Comparison of ENCODE assay signal across 25 cellular contexts in genomic region chr5:77073667-77074066, GRCh38.
"Had no signal": no experiment of that assay in that cellular context is flagged by ENCODE, and none has a peak within 500 bp of the region (broad histone marks: within the 10 kb centered on the region; RNA-seq: fewer than 3 reads in every experiment).

No MANE protein-coding gene starts in this region.

- H3K9me3 ChIP-seq: adrenal gland, gastrocnemius medialis, prostate gland, right atrium auricular region, suprapubic skin, transverse colon, uterus had no signal

- ATAC-seq: gastrocnemius medialis; left lobe of liver; stimulated activated naive CD8-positive, alpha-beta T cell treated with anti-CD3 and anti-CD28 coated beads, Interleukin-15, amount 100 ng/mL, for 72 hours had no signal

- H3K4me3 ChIP-seq: adrenal gland, dorsolateral prefrontal cortex, gastrocnemius medialis, lung, prostate gland, right atrium auricular region, skin epidermis, suprapubic skin, transverse colon, uterus had no signal

- H3K4me1 ChIP-seq: uterus had no signal

- H3K27ac ChIP-seq: adrenal gland, epithelial cell of prostate, gastrocnemius medialis, prostate gland, right atrium auricular region, skin epidermis, suprapubic skin, transverse colon, uterus, WERI-Rb-1 had no signal

- H3K36me3 ChIP-seq: adrenal gland, gastrocnemius medialis, prostate gland, right atrium auricular region, suprapubic skin, uterus, WERI-Rb-1 had no signal

- DNase-seq: activated CD4-positive, alpha-beta T cell treated with anti-CD3 and anti-CD28 coated beads for 1 hour; activated CD8-positive, alpha-beta memory T cell treated with anti-CD3 and anti-CD28 coated beads for 24 hours; activated CD8-positive, alpha-beta memory T cell treated with anti-CD3 and anti-CD28 coated beads, Interleukin-2, amount 50 U/mL, for 48 hours; activated effector memory CD4-positive, alpha-beta T cell treated with anti-CD3 and anti-CD28 coated beads, Interleukin-2, amount 50 U/mL, for 16 hours; activated T-cell treated with anti-CD3 and anti-CD28 coated beads, Interleukin-2, amount 50 U/mL, for 48 hours; adrenal gland; dorsolateral prefrontal cortex; gastrocnemius medialis; head of caudate nucleus; kidney; midbrain; nephron progenitor cell; occipital lobe; stimulated activated naive CD8-positive, alpha-beta T cell treated with anti-CD3 and anti-CD28 coated beads, Interleukin-15, amount 100 ng/mL, for 72 hours; transverse colon; uterus; WERI-Rb-1 had no signal

- H3K27me3 ChIP-seq: adrenal gland, dorsolateral prefrontal cortex, gastrocnemius medialis, right atrium auricular region, suprapubic skin, transverse colon, uterus had no signal

- FAIRE-seq: colon, kidney had no signal
